8 cellular contexts compared by ENCODE assay signal in the genomic region with DNA sequence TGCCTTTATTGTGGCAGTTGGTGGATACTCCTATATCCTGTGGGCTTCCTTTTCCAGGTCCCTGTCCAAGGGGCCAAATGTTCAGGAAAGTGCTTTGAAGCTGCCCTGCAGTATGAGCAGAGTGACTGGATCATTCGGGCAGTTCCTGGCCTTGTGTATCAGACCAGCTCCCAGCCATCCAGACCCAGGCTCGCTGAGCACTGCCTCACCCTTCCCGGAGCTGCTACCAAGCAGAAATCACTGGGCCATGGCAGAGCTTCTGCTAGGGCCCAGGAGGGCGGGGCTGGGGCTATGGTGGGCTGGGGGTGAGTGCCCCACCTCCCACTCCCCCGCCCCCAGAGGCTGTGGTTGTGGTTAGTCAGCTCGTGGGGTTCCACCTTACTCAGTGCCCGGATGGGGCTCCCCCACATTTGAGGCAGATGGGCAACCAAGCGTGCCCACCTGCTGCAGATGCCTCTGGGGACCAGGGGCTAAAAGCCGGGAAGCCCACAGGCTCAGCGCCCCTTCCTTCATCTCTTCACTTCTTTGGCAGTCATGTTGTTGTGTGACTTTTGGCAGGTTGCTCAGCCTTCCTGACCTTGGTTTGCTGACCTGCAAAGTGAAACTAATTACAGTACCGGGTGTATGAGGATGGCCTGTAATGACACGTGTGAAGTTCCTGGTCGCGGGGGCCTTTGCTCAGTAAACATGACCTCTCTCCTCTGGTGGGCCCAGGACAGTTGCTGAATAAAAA. TPM values are rescaled to one million over a fixed set of nuclear protein-coding genes. Genes with fewer than 3 reads are reported as not detected.
DNase-seq lines count a peak whose midpoint lies in the region; ATAC-seq and TF ChIP-seq lines count a peak whose summit lies in the region.

No MANE protein-coding gene starts in this region.

- H3K9me3 ChIP-seq in CD8-positive, alpha-beta T cell (ENCODE audit: low read length), result no peaks in the 10 kb centered on the region

- no peak for TF ChIP-seq CTCF in CD8-positive, alpha-beta T cell (IDR thresholded peaks at IDR 0.05)

- H3K36me3 Mint-ChIP-seq in CD8-positive, alpha-beta T cell, result no peaks in the 10 kb centered on the region

- peak overlapping the region; percentile 6 for H3K4me3 ChIP-seq in CD8-positive, alpha-beta T cell (ENCODE audit: low read depth, low read length)

- H3K27me3 Mint-ChIP-seq in CD8-positive, alpha-beta T cell (ENCODE audit: low read depth), result peaks cover 18% of the 10 kb centered on the region

- H3K4me1 Mint-ChIP-seq in CD8-positive, alpha-beta T cell (ENCODE audit: low read depth), result peaks cover 24% of the 10 kb centered on the region

- peak; percentile 70 for ATAC-seq in CD8-positive, alpha-beta T cell
- ATAC-seq in GM19467 (IDR thresholded peaks at IDR 0.05; ENCODE audit: unreplicated experiment), result peak; percentile 55
- peak; percentile 41 for ATAC-seq in HG03520 (IDR thresholded peaks at IDR 0.05; ENCODE audit: unreplicated experiment)

- CTCF ChIA-PET in CD8-positive, alpha-beta T cell (lab: Charles Lee), result interaction anchor here (1.2 to 1.3 kb wide), 2 partner anchors 8 to 21 kb away, joined by 3 to 4 read pairs; no protein-coding TSS in a partner anchor

- intact Hi-C loops in CD8-positive, alpha-beta T cell (cut with DNase I, micrococcal nuclease), result no loop called here

- H3K4me1 ChIP-seq in CD8-positive, alpha-beta T cell (ENCODE audit: insufficient read depth, low read length), result peaks cover 27% of the 10 kb centered on the region

- H3K27me3 ChIP-seq in CD8-positive, alpha-beta T cell (ENCODE audit: insufficient read depth, low read length), result no peaks in the 10 kb centered on the region

- POLR2A ChIA-PET in CD8-positive, alpha-beta T cell (lab: Charles Lee), result interaction anchor here (0.9 to 1.9 kb wide), 2 partner anchors 12 to 14 kb away, joined by 3 to 6 read pairs; no protein-coding TSS in a partner anchor

- peak overlapping the region; percentile 62 for H3K4me3 Mint-ChIP-seq in CD8-positive, alpha-beta T cell

- H3K9me3 Mint-ChIP-seq in CD8-positive, alpha-beta T cell, result no peaks in the 10 kb centered on the region

- no peaks in the 10 kb centered on the region for H3K36me3 ChIP-seq in CD8-positive, alpha-beta T cell (ENCODE audit: insufficient read depth, low read length)

- H3K27ac ChIP-seq in CD8-positive, alpha-beta T cell (ENCODE audit: low read depth, low read length), result no peak overlapping the region

- DNase-seq in CD8-positive, alpha-beta T cell, result peak in 5 of 7 experiments; percentile 27 to 67 (median 42)
- peak; percentile 80 for DNase-seq in activated effector memory CD4-positive, alpha-beta T cell treated with anti-CD3 and anti-CD28 coated beads, Interleukin-2, amount 50 U/mL, for 16 hours
- peak; percentile 34 for DNase-seq in stimulated activated CD4-positive, alpha-beta T cell treated with anti-CD3 and anti-CD28 coated beads, Interleukin-2, amount 100 ng/mL, for 4 hours (ENCODE audit: low read depth)
- no peak for DNase-seq in DMS153 treated with DMSO at 0.1 percent for 48 hours (lab: John Stamatoyannopoulos, UW; ENCODE audit: unreplicated experiment)
- no peak for DNase-seq in islet precursor cell
- no peak for DNase-seq in SKM-1 treated with dmso at 0.1 percent for 144 hours (lab: John Stamatoyannopoulos, UW; ENCODE audit: unreplicated experiment)

- H3K27ac Mint-ChIP-seq in CD8-positive, alpha-beta T cell, result peak overlapping the region; percentile 6

RNA-seq across cellular contexts. Expression of gene LRRC32, which starts 2.0 kb away (rescaled TPM):
- under 1 TPM; 0.31 to 0.68 TPM for total RNA-seq in CD8-positive, alpha-beta T cell

Comparison
In these comparisons a context has a peak if more than half of its experiments do, and no peak if none do; other contexts are left out.
1. DNase-seq: peak in CD8-positive, alpha-beta T cell (5 of 7), activated effector memory CD4-positive, alpha-beta T cell treated with anti-CD3 and anti-CD28 coated beads, Interleukin-2, amount 50 U/mL, for 16 hours (single experiment) and stimulated activated CD4-positive, alpha-beta T cell treated with anti-CD3 and anti-CD28 coated beads, Interleukin-2, amount 100 ng/mL, for 4 hours (single experiment); none in DMS153 treated with DMSO at 0.1 percent for 48 hours (single experiment), islet precursor cell (single experiment) and SKM-1 treated with dmso at 0.1 percent for 144 hours (single experiment).
2. Peak in every context shown above with its lines, with median percentiles within 50 percentile points of each other: ATAC-seq.